ENCODE assay signal across 16 cellular contexts in genomic region chr2:43230981-43231827, GRCh38. TPM values are rescaled to one million over a fixed set of nuclear protein-coding genes. Genes with fewer than 3 reads are reported as not detected.
DNase-seq lines count a peak whose midpoint lies in the region; ATAC-seq and TF ChIP-seq lines count a peak whose summit lies in the region.
"Had no signal": no experiment of that assay in that cellular context is flagged by ENCODE, and none has a peak within 500 bp of the region (broad histone marks: within the 10 kb centered on the region; RNA-seq: fewer than 3 reads in every experiment).

No MANE protein-coding gene starts in this region.

- CTCF ChIA-PET in Caco-2 (lab: Charles Lee): interaction anchor here (1.0 kb wide), 1 partner anchor 253 kb away, joined by 4 read pairs; no protein-coding TSS in a partner anchor
- CTCF ChIA-PET in activated CD8-positive, alpha-beta T cell treated with anti-CD3 and anti-CD28 coated beads, Interleukin-2, amount 10 ng/mL, durations not matched to agents 7 days and 5 days (lab: Charles Lee): no interaction called here

- intact Hi-C loops in Caco-2 (cut with micrococcal nuclease; ENCODE audit: unreplicated experiment): loop anchor here (1.0 to 2.0 kb wide), 2 partner anchors 253 to 312 kb away; no protein-coding TSS in a partner anchor
- intact Hi-C loops in dendritic cell treated with granulocyte-macrophage colony-stimulating factor and Interleukin-4, amounts not matched to agents 40 ng/mL and 50 ng/mL, for 4 days (cut with micrococcal nuclease): loop anchor here (5.0 to 10.0 kb wide), 2 partner anchors 174 to 251 kb away; no protein-coding TSS in a partner anchor
- intact Hi-C loops in activated T-helper 2 cell treated with anti-CD3 and anti-CD28 coated beads, Interferon-gamma antibody, Interleukin-2, Interleukin-4, amounts not matched to agents 10 μg/mL and 5 μg/mL and 100 μg/mL, durations not matched to agents 14 hours and 24 hours and 36 hours (cut with micrococcal nuclease): no loop called here

- peaks cover 54% of the 10 kb centered on the region for H3K36me3 Mint-ChIP-seq in Caco-2 (ENCODE audit: insufficient read depth, unreplicated experiment)
- H3K36me3 Mint-ChIP-seq in dendritic cell treated with granulocyte-macrophage colony-stimulating factor and Interleukin-4, amounts not matched to agents 40 ng/mL and 50 ng/mL, for 4 days (ENCODE audit: low read depth): peaks cover 33% of the 10 kb centered on the region
- H3K36me3 Mint-ChIP-seq in activated CD8-positive, alpha-beta T cell treated with anti-CD3 and anti-CD28 coated beads, Interleukin-2, amount 10 ng/mL, durations not matched to agents 7 days and 5 days (ENCODE audit: low read depth): peaks cover 14% of the 10 kb centered on the region
- H3K36me3 Mint-ChIP-seq in activated T-helper 2 cell treated with anti-CD3 and anti-CD28 coated beads, Interferon-gamma antibody, Interleukin-2, Interleukin-4, amounts not matched to agents 10 μg/mL and 5 μg/mL and 100 μg/mL, durations not matched to agents 14 hours and 24 hours and 36 hours (ENCODE audit: low read depth): peaks cover 16% of the 10 kb centered on the region

- H3K4me1 ChIP-seq in Caco-2 (peaks cover 38% of the 10 kb centered on the region), osteoblast (ENCODE audit: insufficient read depth, low read length) (peaks cover 23% of the 10 kb centered on the region)

- H3K4me3 ChIP-seq in Caco-2 (ENCODE audit: low read depth, low read length): no peak overlapping the region
- H3K4me3 ChIP-seq in osteoblast (ENCODE audit: insufficient read depth, low read length): no peak overlapping the region
- H3K4me3 ChIP-seq: skin epidermis had no signal

- H3K27me3 Mint-ChIP-seq in Caco-2 (ENCODE audit: insufficient read depth, unreplicated experiment): no peaks in the 10 kb centered on the region
- H3K27me3 Mint-ChIP-seq in dendritic cell treated with granulocyte-macrophage colony-stimulating factor and Interleukin-4, amounts not matched to agents 40 ng/mL and 50 ng/mL, for 4 days: no peaks in the 10 kb centered on the region
- no peaks in the 10 kb centered on the region for H3K27me3 Mint-ChIP-seq in activated CD8-positive, alpha-beta T cell treated with anti-CD3 and anti-CD28 coated beads, Interleukin-2, amount 10 ng/mL, durations not matched to agents 7 days and 5 days (ENCODE audit: low read depth)
- H3K27me3 Mint-ChIP-seq in activated T-helper 2 cell treated with anti-CD3 and anti-CD28 coated beads, Interferon-gamma antibody, Interleukin-2, Interleukin-4, amounts not matched to agents 10 μg/mL and 5 μg/mL and 100 μg/mL, durations not matched to agents 14 hours and 24 hours and 36 hours (ENCODE audit: low read depth): no peaks in the 10 kb centered on the region

- POLR2A ChIA-PET in Caco-2 (lab: Charles Lee): no interaction called here
- POLR2A ChIA-PET in activated CD8-positive, alpha-beta T cell treated with anti-CD3 and anti-CD28 coated beads, Interleukin-2, amount 10 ng/mL, durations not matched to agents 7 days and 5 days (lab: Charles Lee): no interaction called here

- ATAC-seq in GM19397 (IDR thresholded peaks at IDR 0.05; ENCODE audit: unreplicated experiment): no peak
- no peak for ATAC-seq in activated CD8-positive, alpha-beta T cell treated with anti-CD3 and anti-CD28 coated beads, Interleukin-2, amount 10 ng/mL, durations not matched to agents 7 days and 5 days

- peaks cover 22% of the 10 kb centered on the region for H3K4me1 Mint-ChIP-seq in Caco-2 (ENCODE audit: low read depth, unreplicated experiment)
- peaks cover 73% of the 10 kb centered on the region for H3K4me1 Mint-ChIP-seq in dendritic cell treated with granulocyte-macrophage colony-stimulating factor and Interleukin-4, amounts not matched to agents 40 ng/mL and 50 ng/mL, for 4 days (ENCODE audit: low read depth)
- peaks cover 25% of the 10 kb centered on the region for H3K4me1 Mint-ChIP-seq in activated CD8-positive, alpha-beta T cell treated with anti-CD3 and anti-CD28 coated beads, Interleukin-2, amount 10 ng/mL, durations not matched to agents 7 days and 5 days (ENCODE audit: low read depth)
- H3K4me1 Mint-ChIP-seq in activated T-helper 2 cell treated with anti-CD3 and anti-CD28 coated beads, Interferon-gamma antibody, Interleukin-2, Interleukin-4, amounts not matched to agents 10 μg/mL and 5 μg/mL and 100 μg/mL, durations not matched to agents 14 hours and 24 hours and 36 hours (ENCODE audit: low read depth): peaks cover 20% of the 10 kb centered on the region

- H3K9me3 Mint-ChIP-seq in Caco-2 (ENCODE audit: unreplicated experiment): no peaks in the 10 kb centered on the region
- no peaks in the 10 kb centered on the region for H3K9me3 Mint-ChIP-seq in dendritic cell treated with granulocyte-macrophage colony-stimulating factor and Interleukin-4, amounts not matched to agents 40 ng/mL and 50 ng/mL, for 4 days
- H3K9me3 Mint-ChIP-seq in activated CD8-positive, alpha-beta T cell treated with anti-CD3 and anti-CD28 coated beads, Interleukin-2, amount 10 ng/mL, durations not matched to agents 7 days and 5 days (ENCODE audit: insufficient read depth): no peaks in the 10 kb centered on the region
- no peaks in the 10 kb centered on the region for H3K9me3 Mint-ChIP-seq in activated T-helper 2 cell treated with anti-CD3 and anti-CD28 coated beads, Interferon-gamma antibody, Interleukin-2, Interleukin-4, amounts not matched to agents 10 μg/mL and 5 μg/mL and 100 μg/mL, durations not matched to agents 14 hours and 24 hours and 36 hours

- H3K36me3 ChIP-seq in Caco-2 (ENCODE audit: control insufficient read depth, insufficient read depth, low read length) (no peaks in the 10 kb centered on the region; the same call in 1 of the 2 replicates), osteoblast (ENCODE audit: insufficient read depth, low read length) (peaks cover 10% of the 10 kb centered on the region)

- H3K27me3 ChIP-seq in Caco-2 (replicated peaks; ENCODE audit: control insufficient read depth, insufficient read depth, low read length) (no peaks in the 10 kb centered on the region), osteoblast (ENCODE audit: insufficient read depth, low read length) (no peaks in the 10 kb centered on the region)
- H3K27me3 ChIP-seq: BE2C had no signal

- peak overlapping the region; percentile 62 for H3K27ac Mint-ChIP-seq in Caco-2 (ENCODE audit: unreplicated experiment)
- peak overlapping the region; percentile 17 for H3K27ac Mint-ChIP-seq in dendritic cell treated with granulocyte-macrophage colony-stimulating factor and Interleukin-4, amounts not matched to agents 40 ng/mL and 50 ng/mL, for 4 days
- H3K27ac Mint-ChIP-seq in activated CD8-positive, alpha-beta T cell treated with anti-CD3 and anti-CD28 coated beads, Interleukin-2, amount 10 ng/mL, durations not matched to agents 7 days and 5 days: no peak overlapping the region
- no peak overlapping the region for H3K27ac Mint-ChIP-seq in activated T-helper 2 cell treated with anti-CD3 and anti-CD28 coated beads, Interferon-gamma antibody, Interleukin-2, Interleukin-4, amounts not matched to agents 10 μg/mL and 5 μg/mL and 100 μg/mL, durations not matched to agents 14 hours and 24 hours and 36 hours

- no TSS peak for BruUV-seq in Caco-2 (replicated peaks; lab: Mats Ljungman, UMichigan)

- DNase-seq in Caco-2: no peak
- peak; percentile 70 for DNase-seq in NOMO-1 treated with DMSO at 0.1 percent for 48 hours (lab: John Stamatoyannopoulos, UW; ENCODE audit: unreplicated experiment)
- DNase-seq in osteoblast (ENCODE audit: insufficient read length, low spot score, missing footprints): peak; percentile 56
- DNase-seq in activated CD8-positive, alpha-beta T cell treated with anti-CD3 and anti-CD28 coated beads, Interleukin-2, amount 10 ng/mL, durations not matched to agents 7 days and 5 days: no peak
- no peak for DNase-seq in NCI-H2227 treated with DMSO at 0.1 percent for 48 hours (lab: John Stamatoyannopoulos, UW)
- DNase-seq in activated T-helper 2 cell treated with anti-CD3 and anti-CD28 coated beads, Interferon-gamma antibody, Interleukin-2, Interleukin-4, amounts not matched to agents 10 μg/mL and 5 μg/mL and 100 μg/mL, durations not matched to agents 14 hours and 24 hours and 36 hours (ENCODE audit: low spot score): no peak
- DNase-seq: activated CD4-positive, alpha-beta T cell treated with anti-CD3 and anti-CD28 coated beads for 4 hours; activated T-cell treated with anti-CD3 and anti-CD28 coated beads for 4 hours; BE2C; effector CD4-positive, alpha-beta T cell; midbrain; SHP77 had no signal

- no peak overlapping the region for H3K4me2 ChIP-seq in osteoblast (ENCODE audit: insufficient read depth, low read length)

- TF ChIP-seq CTCF in Caco-2 (IDR thresholded peaks at IDR 0.05; ENCODE audit: insufficient read depth in 1 of 2, low read depth in 1 of 2, low read length in 1 of 2, severe bottlenecking in 1 of 2, unreplicated experiment in 1 of 2) (no peak), osteoblast (IDR thresholded peaks at IDR 0.05; ENCODE audit: extremely low read depth, low read depth, low read length) (no peak)

- no peaks in the 10 kb centered on the region for H3K9me3 ChIP-seq in Caco-2
- no peaks in the 10 kb centered on the region for H3K9me3 ChIP-seq in osteoblast (ENCODE audit: low read depth, low read length)
- H3K9me3 ChIP-seq: BE2C had no signal

- H3K4me3 Mint-ChIP-seq in Caco-2 (ENCODE audit: unreplicated experiment): no peak overlapping the region
- H3K4me3 Mint-ChIP-seq in dendritic cell treated with granulocyte-macrophage colony-stimulating factor and Interleukin-4, amounts not matched to agents 40 ng/mL and 50 ng/mL, for 4 days: no peak overlapping the region
- H3K4me3 Mint-ChIP-seq in activated CD8-positive, alpha-beta T cell treated with anti-CD3 and anti-CD28 coated beads, Interleukin-2, amount 10 ng/mL, durations not matched to agents 7 days and 5 days: no peak overlapping the region
- no peak overlapping the region for H3K4me3 Mint-ChIP-seq in activated T-helper 2 cell treated with anti-CD3 and anti-CD28 coated beads, Interferon-gamma antibody, Interleukin-2, Interleukin-4, amounts not matched to agents 10 μg/mL and 5 μg/mL and 100 μg/mL, durations not matched to agents 14 hours and 24 hours and 36 hours (ENCODE audit: low read depth)

- H3K27ac ChIP-seq in osteoblast (ENCODE audit: low read depth, low read length): no peak overlapping the region
- H3K27ac ChIP-seq: parathyroid adenoma had no signal

- H2AFZ ChIP-seq in osteoblast (ENCODE audit: low read length): no peak overlapping the region
- H2AFZ ChIP-seq: parathyroid adenoma had no signal

- H3K79me2 ChIP-seq in osteoblast (ENCODE audit: insufficient read depth, low read length): peaks cover under 1% of the 10 kb centered on the region
- H3K79me2 ChIP-seq: parathyroid adenoma had no signal

- no peaks in the 10 kb centered on the region for H4K20me1 ChIP-seq in osteoblast (ENCODE audit: insufficient read depth, low read length)

RNA-seq across cellular contexts. Expression of gene ZFP36L2, which starts 4.8 kb away (rescaled TPM):
- total RNA-seq in Caco-2 (2022) (225 and 237 TPM in 2 replicates), osteoblast (14.7 and 15.6 TPM in 2 replicates)
- total RNA-seq in activated CD8-positive, alpha-beta T cell treated with anti-CD3 and anti-CD28 coated beads, Interleukin-2, amount 10 ng/mL, durations not matched to agents 7 days and 5 days: 100 to 1,000 TPM; 166 TPM
- total RNA-seq in activated T-helper 2 cell treated with anti-CD3 and anti-CD28 coated beads, Interferon-gamma antibody, Interleukin-2, Interleukin-4, amounts not matched to agents 10 μg/mL and 5 μg/mL and 100 μg/mL, durations not matched to agents 14 hours and 24 hours and 36 hours: 114 TPM in 2 replicates

Comparison
In these comparisons a context has a peak if more than half of its experiments do, and no peak if none do; other contexts are left out.
1. DNase-seq: peak in NOMO-1 treated with DMSO at 0.1 percent for 48 hours (single experiment) and osteoblast (single experiment); none in Caco-2 (0 of 2), activated CD8-positive, alpha-beta T cell treated with anti-CD3 and anti-CD28 coated beads, Interleukin-2, amount 10 ng/mL, durations not matched to agents 7 days and 5 days (single experiment), NCI-H2227 treated with DMSO at 0.1 percent for 48 hours (single experiment) and activated T-helper 2 cell treated with anti-CD3 and anti-CD28 coated beads, Interferon-gamma antibody, Interleukin-2, Interleukin-4, amounts not matched to agents 10 μg/mL and 5 μg/mL and 100 μg/mL, durations not matched to agents 14 hours and 24 hours and 36 hours (single experiment).
2. H3K27ac Mint-ChIP-seq: peak in Caco-2 (single experiment) and dendritic cell treated with granulocyte-macrophage colony-stimulating factor and Interleukin-4, amounts not matched to agents 40 ng/mL and 50 ng/mL, for 4 days (single experiment); none in activated CD8-positive, alpha-beta T cell treated with anti-CD3 and anti-CD28 coated beads, Interleukin-2, amount 10 ng/mL, durations not matched to agents 7 days and 5 days (single experiment) and activated T-helper 2 cell treated with anti-CD3 and anti-CD28 coated beads, Interferon-gamma antibody, Interleukin-2, Interleukin-4, amounts not matched to agents 10 μg/mL and 5 μg/mL and 100 μg/mL, durations not matched to agents 14 hours and 24 hours and 36 hours (single experiment).